In genomic region chr9:129557192-129558036, GRCh38 we compare ENCODE assay signal across 12 cellular contexts.
DNase-seq lines count a peak whose midpoint lies in the region; ATAC-seq and TF ChIP-seq lines count a peak whose summit lies in the region.
"Had no signal": no experiment of that assay in that cellular context is flagged by ENCODE, and none has a peak within 500 bp of the region (broad histone marks: within the 10 kb centered on the region; RNA-seq: fewer than 3 reads in every experiment).

No MANE protein-coding gene starts in this region.

- H3K18ac ChIP-seq in IMR-90 (ENCODE audit: low read depth, low read length), result peak overlapping the region; percentile 93

- peak overlapping the region in 2 of 10 donors; percentile 11 to 14 for H3K4me3 Mint-ChIP-seq in naive thymus-derived CD8-positive, alpha-beta T cell

- H3K79me1 ChIP-seq in IMR-90 (ENCODE audit: low read depth in 1 of 2, low read length in 2 of 2), result no peaks in the 10 kb centered on the region; a peak in 1 of 4 replicates

- POLR2A ChIA-PET in IMR-90 (lab: Charles Lee; ENCODE audit: unreplicated experiment), result no interaction called here
- POLR2A ChIA-PET in naive thymus-derived CD8-positive, alpha-beta T cell (lab: Charles Lee), result no interaction called here
- POLR2A ChIA-PET in PC-3 (lab: Charles Lee; ENCODE audit: unreplicated experiment), result no interaction called here

- WGBS in IMR-90 (ENCODE audit: extremely low coverage in 2 of 2, insufficient read length in 1 of 2), 2 experiments, result 75% methylated on average over 6 of the region's 24 CpGs; no CpG with 5 or more reads in 1 of the 2 experiments

- BruUV-seq in IMR-90 (replicated peaks; lab: Mats Ljungman, UMichigan), result no TSS peak
- BruUV-seq in PC-3 (replicated peaks; lab: Mats Ljungman, UMichigan), result no TSS peak

- CTCF ChIA-PET in IMR-90 (lab: Yijun Ruan, JAX) (no interaction called here), PC-3 (lab: Charles Lee) (no interaction called here)

- TF ChIP-seq RAD21 in IMR-90 (IDR thresholded peaks at IDR 0.05; ENCODE audit: low read length), result no peak

- peak overlapping the region; percentile 91 for H2BK20ac ChIP-seq in IMR-90 (ENCODE audit: low read depth, low read length)

- intact Hi-C loops in IMR-90 (cut with micrococcal nuclease), result no loop called here
- intact Hi-C loops in PC-3 (cut with micrococcal nuclease), result no loop called here

- peaks cover 19% of the 10 kb centered on the region for H3K9me1 ChIP-seq in IMR-90 (ENCODE audit: insufficient read depth, low read length)

- H3K4me1 Mint-ChIP-seq in naive thymus-derived CD8-positive, alpha-beta T cell, result peaks cover 0 to 9% (median 2%) of the 10 kb centered on the region in 4 donors

- no peaks in the 10 kb centered on the region for H3K9me2 ChIP-seq in PC-3 (replicated peaks; ENCODE audit: low read length)

- H3K56ac ChIP-seq in IMR-90 (ENCODE audit: extremely low read depth, insufficient read depth, low read length), result peak overlapping the region; percentile 74

- no peak for TF ChIP-seq POLR2A in IMR-90 (IDR thresholded peaks at IDR 0.05; ENCODE audit: low read depth, low read length)

- H3K9me3 ChIP-seq in IMR-90 (ENCODE audit: control insufficient read depth, insufficient read depth, low read length) (no peaks in the 10 kb centered on the region), PC-3 (ENCODE audit: low read length) (no peaks in the 10 kb centered on the region)
- H3K9me3 ChIP-seq: heart left ventricle had no signal

- ATAC-seq in IMR-90 (ENCODE audit: low read depth), result peak; percentile 82
- ATAC-seq in naive thymus-derived CD8-positive, alpha-beta T cell, result peak; percentile 39 to 57
- ATAC-seq in PC-3, result no peak
- no peak for ATAC-seq in GM18867 (IDR thresholded peaks at IDR 0.05; ENCODE audit: unreplicated experiment)
- ATAC-seq: K562 had no signal

- peak overlapping the region; percentile 91 for H3K4ac ChIP-seq in IMR-90 (ENCODE audit: low read depth, low read length)

- peak overlapping the region; percentile 95 for H3K14ac ChIP-seq in IMR-90 (replicated peaks; ENCODE audit: low read depth, low read length)

- no peaks in the 10 kb centered on the region for H3F3A ChIP-seq in PC-3 (ENCODE audit: low read length, unreplicated experiment)

- H2AK9ac ChIP-seq in IMR-90 (replicated peaks; ENCODE audit: low read depth, low read length, poor library complexity), result peak overlapping the region; percentile 94

- no peaks in the 10 kb centered on the region for H3K36me3 Mint-ChIP-seq in naive thymus-derived CD8-positive, alpha-beta T cell

- TF ChIP-seq CTCF in IMR-90 (conservative IDR thresholded peaks at IDR 0.05; ENCODE audit: low read depth, low read length), result no peak
- TF ChIP-seq CTCF in choroid plexus epithelial cell (conservative IDR thresholded peaks at IDR 0.05; ENCODE audit: low read depth, low read length), result no peak
- TF ChIP-seq CTCF in PC-3 (conservative IDR thresholded peaks at IDR 0.05; ENCODE audit: low read depth, low read length), result no peak

- peaks cover 32% of the 10 kb centered on the region for H3K4me1 ChIP-seq in IMR-90 (ENCODE audit: control insufficient read depth, insufficient read depth, low read length)
- no peaks in the 10 kb centered on the region for H3K4me1 ChIP-seq in PC-3 (ENCODE audit: insufficient read depth, low read length)

- peak; percentile 39 for DNase-seq in COLO668 (lab: John Stamatoyannopoulos, UW; ENCODE audit: unreplicated experiment)
- peak; percentile 74 for DNase-seq in IMR-90
- DNase-seq in choroid plexus epithelial cell (ENCODE audit: low read depth), result peak; percentile 98
- DNase-seq in naive thymus-derived CD8-positive, alpha-beta T cell, result peak in 1 of 10 donors; percentile 58
- DNase-seq in AG08396 (ENCODE audit: low spot score), result no peak
- DNase-seq in PC-3, result no peak
- DNase-seq in NOMO-1 (lab: John Stamatoyannopoulos, UW; ENCODE audit: unreplicated experiment in 2 of 2), result no peak
- DNase-seq: activated gamma-delta T cell treated with Interleukin-2 at 50 U/mL for 16 hours, DMS79 treated with DMSO at 0.1 percent for 48 hours had no signal

- H4K91ac ChIP-seq in IMR-90 (ENCODE audit: insufficient read depth, low read depth, low read length), result peak overlapping the region; percentile 99

- peak overlapping the region; percentile 49 for H3K4me2 ChIP-seq in IMR-90 (ENCODE audit: low read depth, low read length)
- H3K4me2 ChIP-seq in PC-3 (ENCODE audit: low read length), result no peak overlapping the region

- H3K36me3 ChIP-seq in IMR-90 (ENCODE audit: control insufficient read depth, insufficient read depth, low read length) (no peaks in the 10 kb centered on the region), PC-3 (ENCODE audit: low read depth, low read length) (no peaks in the 10 kb centered on the region)
- H3K36me3 ChIP-seq: heart left ventricle had no signal

- no peaks in the 10 kb centered on the region for H3K27me3 ChIP-seq in IMR-90 (ENCODE audit: control insufficient read depth, insufficient read depth, low read length)
- no peaks in the 10 kb centered on the region for H3K27me3 ChIP-seq in PC-3 (ENCODE audit: low read length)
- H3K27me3 ChIP-seq: heart left ventricle had no signal

- no peak overlapping the region for H3K27ac Mint-ChIP-seq in naive thymus-derived CD8-positive, alpha-beta T cell

- peak overlapping the region; percentile 70 for H2BK5ac ChIP-seq in IMR-90 (ENCODE audit: low read depth, low read length, poor library complexity, severe bottlenecking)

- dilution Hi-C loops in IMR-90 (cut with HindIII; ENCODE audit: low sequenced_read_pairs, unreplicated experiment), result no loop called here

- H3K23ac ChIP-seq in IMR-90 (ENCODE audit: low read depth, low read length), result peak overlapping the region; percentile 76

- H3K4me3 ChIP-seq in IMR-90 (ENCODE audit: insufficient read depth, low read depth, low read length) (no peak overlapping the region), choroid plexus epithelial cell (ENCODE audit: low read depth, low read length) (peak overlapping the region; percentile 13), PC-3 (ENCODE audit: low read length) (no peak overlapping the region)
- H3K4me3 ChIP-seq: heart left ventricle, K562 had no signal

- H3K9ac ChIP-seq in IMR-90 (ENCODE audit: low read depth, low read length) (peak overlapping the region; percentile 77), PC-3 (ENCODE audit: low read length) (no peak overlapping the region)

- peak overlapping the region; percentile 91 for H3K27ac ChIP-seq in IMR-90 (ENCODE audit: insufficient read depth, low read length)
- H3K27ac ChIP-seq in PC-3 (ENCODE audit: low read length), result no peak overlapping the region
- H3K27ac ChIP-seq: heart left ventricle had no signal

- H2BK15ac ChIP-seq in IMR-90 (ENCODE audit: low read depth, low read length), result peak overlapping the region; percentile 72

- H4K20me1 ChIP-seq in IMR-90 (ENCODE audit: insufficient read depth, low read length) (no peaks in the 10 kb centered on the region), PC-3 (ENCODE audit: low read length) (no peaks in the 10 kb centered on the region)

- H3K9me3 Mint-ChIP-seq in naive thymus-derived CD8-positive, alpha-beta T cell, result no peaks in the 10 kb centered on the region

- peak overlapping the region; percentile 85 for H2AK5ac ChIP-seq in IMR-90 (ENCODE audit: low read depth, low read length)

- no peaks in the 10 kb centered on the region for H3K79me2 ChIP-seq in PC-3 (ENCODE audit: low read length)

- H3K27me3 Mint-ChIP-seq in naive thymus-derived CD8-positive, alpha-beta T cell, result peaks cover 0 to 3% (median 0%) of the 10 kb centered on the region in 5 donors

- H2BK120ac ChIP-seq in IMR-90 (ENCODE audit: low read depth, low read length), result peak overlapping the region; percentile 97

- in situ Hi-C loops in IMR-90 (cut with MboI; ENCODE audit: low sequenced_read_pairs), result no loop called here

- H2AFZ ChIP-seq in IMR-90 (replicated peaks; ENCODE audit: low read length, poor library complexity) (peak overlapping the region; percentile 93), PC-3 (ENCODE audit: low read length) (no peak overlapping the region)

- peak overlapping the region; percentile 98 to 99 for H4K8ac ChIP-seq in IMR-90 (ENCODE audit: low read depth in 2 of 2, low read length in 2 of 2)

- peak overlapping the region; percentile 97 for H4K5ac ChIP-seq in IMR-90 (ENCODE audit: low read depth, low read length)

TF ChIP-seq in IMR-90, 13 proteins besides CTCF, POLR2A, EP300 and RAD21:
- peak; percentile 43; the same call in 1 of the 2 replicates for TF ChIP-seq MAZ (IDR thresholded peaks at IDR 0.05; ENCODE audit: borderline replicate concordance, low read depth, low read length)
- no peak for TF ChIP-seq CEBPB (IDR thresholded peaks at IDR 0.05; ENCODE audit: low read depth, low read length)
TF ChIP-seq in IMR-90: peak in this region for 1.

Comparison
In these comparisons a context has a peak if more than half of its experiments do, and no peak if none do; other contexts are left out.
1. DNase-seq: peak in COLO668 (single experiment), IMR-90 (single experiment) and choroid plexus epithelial cell (single experiment); none in AG08396 (single experiment), PC-3 (single experiment) and NOMO-1 (0 of 2).
2. ATAC-seq: peak in IMR-90 (single experiment) and naive thymus-derived CD8-positive, alpha-beta T cell (2 of 2); none in PC-3 (single experiment) and GM18867 (single experiment).